16 cellular contexts compared by ENCODE assay signal in the genomic region with DNA sequence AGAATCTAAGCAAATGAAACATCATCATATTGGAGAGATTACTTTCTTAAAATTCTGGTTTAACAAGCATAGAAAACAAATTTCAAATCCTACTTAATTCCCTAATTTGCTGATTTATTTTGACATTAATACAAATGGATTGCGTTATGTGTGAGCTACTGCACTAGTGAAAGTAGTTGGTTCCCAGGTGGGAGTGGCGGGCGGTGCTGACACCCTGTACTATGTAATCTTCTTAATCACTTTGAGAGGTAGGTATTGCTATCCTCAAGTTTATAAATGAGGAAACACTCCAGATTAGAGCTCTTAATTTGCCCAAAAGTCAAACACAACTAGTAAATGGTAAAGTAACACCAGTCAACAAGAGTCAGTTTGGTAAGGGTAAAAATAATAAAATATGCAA.
DNase-seq lines count a peak whose midpoint lies in the region; ATAC-seq and TF ChIP-seq lines count a peak whose summit lies in the region.
"Had no signal": no experiment of that assay in that cellular context is flagged by ENCODE, and none has a peak within 500 bp of the region (broad histone marks: within the 10 kb centered on the region; RNA-seq: fewer than 3 reads in every experiment).

No MANE protein-coding gene starts in this region.

- H3K9me3 ChIP-seq in WERI-Rb-1 (ENCODE audit: severe bottlenecking) (no peaks in the 10 kb centered on the region), upper lobe of right lung (no peaks in the 10 kb centered on the region), HAP-1 (no peaks in the 10 kb centered on the region)

- DNase-seq in NCI-H69 (lab: John Stamatoyannopoulos, UW): peak; percentile 7
- peak; percentile 61 for DNase-seq in NCI-H82 (lab: John Stamatoyannopoulos, UW)
- peak; percentile 36 for DNase-seq in WERI-Rb-1
- DNase-seq in upper lobe of right lung: peak; percentile 66
- no peak for DNase-seq in HAP-1 (ENCODE audit: low spot score in 2 of 2)
- no peak for DNase-seq in foreskin keratinocyte
- DNase-seq: C1 segment of cervical spinal cord; Calu3; CD4-positive, alpha-beta memory T cell; COR-L47; DMS53; DMS79 treated with DMSO at 0.1 percent for 48 hours; GF-D8; GM23248; H7 had no signal

- in situ Hi-C loops in HAP-1 (cut with MboI; ENCODE audit: low sequenced_read_pairs): loop anchor here (25.0 kb wide), 3 partner anchors 209 to 484 kb away; no protein-coding TSS in a partner anchor

- peak; percentile 51 for ATAC-seq in upper lobe of right lung
- ATAC-seq in foreskin keratinocyte: no peak
- ATAC-seq: HCT116 had no signal

- H3K36me3 ChIP-seq in WERI-Rb-1 (no peaks in the 10 kb centered on the region), upper lobe of right lung (no peaks in the 10 kb centered on the region), HAP-1 (replicated peaks) (no peaks in the 10 kb centered on the region)

- intact Hi-C loops in upper lobe of right lung (cut with DNase I): no loop called here

- TF ChIP-seq CTCF in WERI-Rb-1 (IDR thresholded peaks at IDR 0.05; ENCODE audit: low read depth, low read length) (no peak), upper lobe of right lung (IDR thresholded peaks at IDR 0.05) (no peak), foreskin keratinocyte (conservative IDR thresholded peaks at IDR 0.05) (no peak)

- H3K27ac ChIP-seq in WERI-Rb-1 (no peak overlapping the region), upper lobe of right lung (no peak overlapping the region), foreskin keratinocyte (no peak overlapping the region)
- H3K27ac ChIP-seq: GM23248 had no signal

- H3K27me3 ChIP-seq in WERI-Rb-1 (ENCODE audit: insufficient read depth, low read depth, severe bottlenecking): no peaks in the 10 kb centered on the region
- H3K27me3 ChIP-seq in upper lobe of right lung: no peaks in the 10 kb centered on the region
- H3K27me3 ChIP-seq in HAP-1 (ENCODE audit: low read depth): peaks cover 15% of the 10 kb centered on the region
- H3K27me3 ChIP-seq in foreskin keratinocyte: no peaks in the 10 kb centered on the region

- H3K4me3 ChIP-seq in WERI-Rb-1 (ENCODE audit: low read depth, low read length) (no peak overlapping the region), upper lobe of right lung (no peak overlapping the region), HAP-1 (no peak overlapping the region)
- H3K4me3 ChIP-seq: GM23248 had no signal

- peaks cover 3% of the 10 kb centered on the region for H3K4me1 ChIP-seq in upper lobe of right lung
- no peaks in the 10 kb centered on the region for H3K4me1 ChIP-seq in HAP-1
- no peaks in the 10 kb centered on the region for H3K4me1 ChIP-seq in foreskin keratinocyte

Comparison
In these comparisons a context has a peak if more than half of its experiments do, and no peak if none do; other contexts are left out.
1. DNase-seq: peak in NCI-H69 (single experiment), NCI-H82 (single experiment), WERI-Rb-1 (single experiment) and upper lobe of right lung (single experiment); none in HAP-1 (0 of 2) and foreskin keratinocyte (0 of 2).